ENCODE assay signal across 19 cellular contexts in genomic region chr18:76453057-76453561, GRCh38. TPM values are rescaled to one million over a fixed set of nuclear protein-coding genes. Genes with fewer than 3 reads are reported as not detected.
DNase-seq lines count a peak whose midpoint lies in the region; ATAC-seq and TF ChIP-seq lines count a peak whose summit lies in the region.
"Had no signal": no experiment of that assay in that cellular context is flagged by ENCODE, and none has a peak within 500 bp of the region (broad histone marks: within the 10 kb centered on the region; RNA-seq: fewer than 3 reads in every experiment).

No MANE protein-coding gene starts in this region.

- peaks cover 15 to 21% of the 10 kb centered on the region in 2 donors for H3K4me1 ChIP-seq in uterus

- CTCF ChIA-PET in GM10248 (lab: Yijun Ruan, JAX) = no interaction called here

- TF ChIP-seq CTCF in chondrocyte (IDR thresholded peaks at IDR 0.05) = no peak
- TF ChIP-seq CTCF in nephron progenitor cell (IDR thresholded peaks at IDR 0.05) = no peak
- TF ChIP-seq CTCF in uterus (IDR thresholded peaks at IDR 0.05) = no peak
- TF ChIP-seq CTCF in GM10248 (IDR thresholded peaks at IDR 0.05; ENCODE audit: control extremely low read depth, extremely low read depth, low read depth, missing control alignments) = no peak

- H3K27me3 Mint-ChIP-seq in activated naive CD4-positive, alpha-beta T cell treated with anti-CD3 and anti-CD28 coated beads, Interleukin-2, amount 50 U/mL, for 24 hours = no peaks in the 10 kb centered on the region
- no peaks in the 10 kb centered on the region for H3K27me3 Mint-ChIP-seq in chondrocyte (ENCODE audit: low read depth)
- H3K27me3 Mint-ChIP-seq in nephron progenitor cell (ENCODE audit: low read depth, poor library complexity) = no peaks in the 10 kb centered on the region

- no peaks in the 10 kb centered on the region for H3K9me3 Mint-ChIP-seq in activated naive CD4-positive, alpha-beta T cell treated with anti-CD3 and anti-CD28 coated beads, Interleukin-2, amount 50 U/mL, for 24 hours
- no peaks in the 10 kb centered on the region for H3K9me3 Mint-ChIP-seq in activated naive CD4-positive, alpha-beta T cell treated with anti-CD3 and anti-CD28 coated beads, Interleukin-2, amount 50 U/mL, for 72 hours
- no peaks in the 10 kb centered on the region for H3K9me3 Mint-ChIP-seq in chondrocyte (ENCODE audit: low read depth)
- no peaks in the 10 kb centered on the region for H3K9me3 Mint-ChIP-seq in nephron progenitor cell
- H3K9me3 Mint-ChIP-seq: CD4-positive, CD25-positive, alpha-beta regulatory T cell had no signal

- peak overlapping the region; percentile 13 for H3K4me3 Mint-ChIP-seq in activated naive CD4-positive, alpha-beta T cell treated with anti-CD3 and anti-CD28 coated beads, Interleukin-2, amount 50 U/mL, for 24 hours
- H3K4me3 Mint-ChIP-seq in chondrocyte (ENCODE audit: unreplicated experiment) = no peak overlapping the region
- H3K4me3 Mint-ChIP-seq in nephron progenitor cell = peak overlapping the region; percentile 85
- H3K4me3 Mint-ChIP-seq: CD4-positive, CD25-positive, alpha-beta regulatory T cell had no signal

- no peaks in the 10 kb centered on the region for H3K36me3 Mint-ChIP-seq in activated naive CD4-positive, alpha-beta T cell treated with anti-CD3 and anti-CD28 coated beads, Interleukin-2, amount 50 U/mL, for 24 hours
- H3K36me3 Mint-ChIP-seq in activated naive CD4-positive, alpha-beta T cell treated with anti-CD3 and anti-CD28 coated beads, Interleukin-2, amount 50 U/mL, for 72 hours = peaks cover 0 to 6% of the 10 kb centered on the region in 2 donors
- H3K36me3 Mint-ChIP-seq in chondrocyte (ENCODE audit: low read depth) (no peaks in the 10 kb centered on the region), nephron progenitor cell (ENCODE audit: low read depth) (peaks cover 17% of the 10 kb centered on the region)
- H3K36me3 Mint-ChIP-seq: CD4-positive, CD25-positive, alpha-beta regulatory T cell had no signal

- H3K4me1 Mint-ChIP-seq in activated naive CD4-positive, alpha-beta T cell treated with anti-CD3 and anti-CD28 coated beads, Interleukin-2, amount 50 U/mL, for 24 hours = peaks cover 89% of the 10 kb centered on the region
- peaks cover 73% of the 10 kb centered on the region for H3K4me1 Mint-ChIP-seq in chondrocyte (ENCODE audit: low read depth)
- peaks cover 100% of the 10 kb centered on the region for H3K4me1 Mint-ChIP-seq in nephron progenitor cell

- ATAC-seq in activated naive CD4-positive, alpha-beta T cell treated with anti-CD3 and anti-CD28 coated beads, Interleukin-2, amount 50 U/mL, for 72 hours = no peak
- ATAC-seq: left colon had no signal

- H3K27ac ChIP-seq in uterus = peak overlapping the region; percentile 91 to 94

- POLR2A ChIA-PET in GM10248 (lab: Yijun Ruan, JAX) = no interaction called here

- H3K9me3 ChIP-seq in uterus = no peaks in the 10 kb centered on the region
- H3K9me3 ChIP-seq: prostate gland had no signal

- intact Hi-C loops in uterus (cut with DNase I; ENCODE audit: low total_unique reads) = no loop called here

- H3K27ac Mint-ChIP-seq in activated naive CD4-positive, alpha-beta T cell treated with anti-CD3 and anti-CD28 coated beads, Interleukin-2, amount 50 U/mL, for 24 hours = peak overlapping the region; percentile 24
- no peak overlapping the region for H3K27ac Mint-ChIP-seq in activated naive CD4-positive, alpha-beta T cell treated with anti-CD3 and anti-CD28 coated beads, Interleukin-2, amount 50 U/mL, for 72 hours
- H3K27ac Mint-ChIP-seq in chondrocyte (ENCODE audit: unreplicated experiment) = peak overlapping the region; percentile 91
- peak overlapping the region; percentile 27 for H3K27ac Mint-ChIP-seq in nephron progenitor cell

- DNase-seq in activated naive CD4-positive, alpha-beta T cell treated with anti-CD3 and anti-CD28 coated beads, Interleukin-2, amount 50 U/mL, for 72 hours (ENCODE audit: low spot score in 2 of 2) = no peak
- DNase-seq in chondrocyte (ENCODE audit: low spot score) = no peak
- no peak for DNase-seq in nephron progenitor cell
- no peak for DNase-seq in uterus
- no peak for DNase-seq in GM10248 (ENCODE audit: extremely low spot score)
- DNase-seq in KG1 (lab: John Stamatoyannopoulos, UW) = no peak
- no peak for DNase-seq in SK-N-DZ (ENCODE audit: low spot score)
- DNase-seq: activated naive CD4-positive, alpha-beta T cell treated with Interleukin-2 at 50 U/mL for 16 hours; CD4-positive, CD25-positive, alpha-beta regulatory T cell; DMS79; dorsolateral prefrontal cortex; hypothalamus; left colon; NCI-H1048; RPMI8226; stimulated activated CD4-positive, alpha-beta T cell treated with anti-CD3 and anti-CD28 coated beads, Interleukin-12 subunit alpha, Interleukin-12 subunit beta, amount 100 ng/mL, for 4 hours; stimulated activated naive CD4-positive, alpha-beta T cell treated with Interleukin-2 at 50 U/mL for 16 hours had no signal

- no peaks in the 10 kb centered on the region for H3K27me3 ChIP-seq in uterus
- H3K27me3 ChIP-seq: dorsolateral prefrontal cortex had no signal

- H3K36me3 ChIP-seq in uterus = no peaks in the 10 kb centered on the region
- H3K36me3 ChIP-seq: prostate gland had no signal

- no peak overlapping the region for H3K4me3 ChIP-seq in uterus
- H3K4me3 ChIP-seq: prostate gland had no signal

- TF ChIP-seq POLR2A in uterus (IDR thresholded peaks at IDR 0.05) = no peak

RNA-seq across cellular contexts. Expression of gene ZNF516, which starts 41.9 kb away (rescaled TPM):
- total RNA-seq in activated naive CD4-positive, alpha-beta T cell treated with anti-CD3 and anti-CD28 coated beads, Interleukin-2, amount 50 U/mL, for 72 hours = 10 to 100 TPM in 1 of 2 donors, 1 to 10 TPM in 1; 7.9 to 13.8 TPM
- total RNA-seq in chondrocyte (26.1 to 31.8 TPM (median 27.7 TPM) in 3 replicates), uterus (100 to 1,000 TPM in 1 of 4 donors, 10 to 100 TPM in 3; 29.4 to 177 (median 65.7) TPM)
- 18.9 and 25.6 TPM in 2 replicates for polyA plus RNA-seq in SK-N-DZ (2014; cell fraction: cytosol; rRNA removed)
- polyA plus RNA-seq in SK-N-DZ (2014; cell fraction: nucleus; rRNA removed) = 14.5 and 25.3 TPM in 2 replicates

Comparison
In these comparisons a context has a peak if more than half of its experiments do, and no peak if none do; other contexts are left out.
1. H3K27ac Mint-ChIP-seq: peak in activated naive CD4-positive, alpha-beta T cell treated with anti-CD3 and anti-CD28 coated beads, Interleukin-2, amount 50 U/mL, for 24 hours (single experiment), chondrocyte (single experiment) and nephron progenitor cell (single experiment); none in activated naive CD4-positive, alpha-beta T cell treated with anti-CD3 and anti-CD28 coated beads, Interleukin-2, amount 50 U/mL, for 72 hours (0 of 2).